Comparison of ENCODE assay signal across 9 cellular contexts in genomic region chr10:99329238-99329890, GRCh38. TPM values are rescaled to one million over a fixed set of nuclear protein-coding genes. Genes with fewer than 3 reads are reported as not detected.
DNase-seq lines count a peak whose midpoint lies in the region; ATAC-seq and TF ChIP-seq lines count a peak whose summit lies in the region.
"Had no signal": no experiment of that assay in that cellular context is flagged by ENCODE, and none has a peak within 500 bp of the region (broad histone marks: within the 10 kb centered on the region; RNA-seq: fewer than 3 reads in every experiment).

Gene CNNM1, plus strand, starts transcription at chr10:99329356. Its CDS starts 32 bp downstream, at chr10:99329388.

- TF ChIP-seq CTCF in fibroblast of villous mesenchyme (IDR thresholded peaks at IDR 0.05; ENCODE audit: insufficient read depth, low read depth, low read length) (no peak), MM.1S (IDR thresholded peaks at IDR 0.05; ENCODE audit: low read length) (no peak)

- intact Hi-C loops in aorta (cut with DNase I) = no loop called here

- no peaks in the 10 kb centered on the region for H3K4me1 ChIP-seq in aorta (ENCODE audit: control insufficient read depth in 1 of 2, insufficient read depth in 2 of 2, low read length in 2 of 2)
- H3K4me1 ChIP-seq in MM.1S (ENCODE audit: low read length) = no peaks in the 10 kb centered on the region

- H3K9ac ChIP-seq in MM.1S (ENCODE audit: low read length) = no peak within 1 kb of the TSS

- WGBS in aorta, 2 donors = 1% methylated on average over 43 to 69 of the region's 69 CpGs

- H3K36me3 ChIP-seq in aorta (ENCODE audit: control insufficient read depth in 1 of 2, insufficient read depth in 2 of 2, low read length in 1 of 2) (no peaks in the 10 kb centered on the region), MM.1S (replicated peaks; ENCODE audit: insufficient read depth, low read length) (no peaks in the 10 kb centered on the region)

- H4K20me1 ChIP-seq in MM.1S (ENCODE audit: insufficient read depth, low read length) = no peaks in the 10 kb centered on the region

- no peaks in the 10 kb centered on the region for H3K9me2 ChIP-seq in MM.1S (replicated peaks; ENCODE audit: insufficient read depth, low read length)

- peak; percentile 75 for ATAC-seq in GM19328 (IDR thresholded peaks at IDR 0.05; ENCODE audit: unreplicated experiment)
- ATAC-seq in aorta (ENCODE audit: low FRiP score) = peak; percentile 46

- no peak within 1 kb of the TSS for H2AFZ ChIP-seq in MM.1S (ENCODE audit: low read length)

- H3K9me3 ChIP-seq in aorta (ENCODE audit: control insufficient read depth, low read length) = no peaks in the 10 kb centered on the region
- H3K9me3 ChIP-seq in MM.1S (replicated peaks; ENCODE audit: insufficient read depth, low read length) = no peaks in the 10 kb centered on the region

- DNase-seq in AG20443 (ENCODE audit: low spot score) (peak; percentile 58), HUDEP-2 (lab: John Stamatoyannopoulos, UW; ENCODE audit: unreplicated experiment in 76 of 76) (peak in 60 of 76 experiments; percentile 10 to 71 (median 40)), activated T-cell treated with anti-CD3 and anti-CD28 coated beads for 24 hours (ENCODE audit: low read depth) (peak; percentile 15), fibroblast of villous mesenchyme (ENCODE audit: low read depth) (peak; percentile 16), nucleus accumbens (lab: John Stamatoyannopoulos, UW) (peak in 42 of 56 donors; percentile 5 to 87 (median 63)), aorta (peak in 1 of 2 donors; percentile 77), MM.1S (no peak)

- no peaks in the 10 kb centered on the region for H3K79me2 ChIP-seq in MM.1S (ENCODE audit: low read length)

- no peak within 1 kb of the TSS for H3K4me2 ChIP-seq in MM.1S (ENCODE audit: low read depth, low read length)

- H3K27ac ChIP-seq in aorta (ENCODE audit: low read depth in 1 of 2, low read length in 2 of 2) (no peak within 1 kb of the TSS), MM.1S (ENCODE audit: low read length) (no peak within 1 kb of the TSS)

- H3K4me3 ChIP-seq in fibroblast of villous mesenchyme (ENCODE audit: low read depth, low read length) = peak within 1 kb of the TSS; percentile 44
- H3K4me3 ChIP-seq in aorta (ENCODE audit: low read length in 2 of 2) = peak within 1 kb of the TSS; percentile 11 to 39
- H3K4me3 ChIP-seq in MM.1S (ENCODE audit: low read length) = no peak within 1 kb of the TSS

- H3K27me3 ChIP-seq in aorta (ENCODE audit: control insufficient read depth in 1 of 2, insufficient read depth in 2 of 2, low read length in 1 of 2) = no peaks in the 10 kb centered on the region
- H3K27me3 ChIP-seq in MM.1S (replicated peaks; ENCODE audit: insufficient read depth, low read length) = no peaks in the 10 kb centered on the region

- H3F3A ChIP-seq in MM.1S (ENCODE audit: insufficient read depth, low read length) = no peaks in the 10 kb centered on the region

RNA-seq across cellular contexts. Expression of gene CNNM1, which starts in this region (rescaled TPM):
- 3.5 and 5.8 TPM in 2 replicates for total RNA-seq in fibroblast of villous mesenchyme
- total RNA-seq in aorta = under 1 TPM; 0.23 to 0.30 TPM
- polyA plus RNA-seq in aorta = under 1 TPM; 0.13 to 0.25 TPM
- total RNA-seq: lung microvascular endothelial cell had no signal

Comparison
In these comparisons a context has a peak if more than half of its experiments do, and no peak if none do; other contexts are left out.
1. Peak in ATAC-seq and H3K4me3 ChIP-seq in aorta; RNA of the gene not detected or under 1 TPM.